ENCODE assay signal across 31 cellular contexts in genomic region chr1:188277771-188278170, GRCh38.
"Had no signal": no experiment of that assay in that cellular context is flagged by ENCODE, and none has a peak within 500 bp of the region (broad histone marks: within the 10 kb centered on the region; RNA-seq: fewer than 3 reads in every experiment).

No MANE protein-coding gene starts in this region.

- DNase-seq: Karpas-422, Kasumi-1, MG63, MM.1S, MV-4-11, NCI-H1048, NCI-H1092, NCI-H1092 treated with DMSO at 0.1 percent for 48 hours, NCI-H1105, NCI-H1105 treated with DMSO at 0.1 percent for 48 hours, NCI-H1417 treated with DMSO at 0.1 percent for 48 hours, NCI-H1436, NCI-H1436 treated with DMSO at 0.1 percent for 48 hours, NCI-H1694, NCI-H1694 treated with DMSO at 0.1 percent for 48 hours, NCI-H187, NCI-H187 treated with DMSO at 0.1 percent for 48 hours, NCI-H1930, NCI-H2029, NCI-H2029 treated with DMSO at 0.1 percent for 48 hours, NCI-H2081 treated with DMSO at 0.1 percent for 48 hours, NCI-H2107, NCI-H2171, NCI-H2171 treated with DMSO at 0.1 percent for 48 hours, NCI-H2227 treated with DMSO at 0.1 percent for 48 hours, NCI-H226, NCI-H345, NCI-H446, NCI-H446 treated with DMSO at 0.1 percent for 48 hours, NCI-H510A had no signal

- H3K4me2 ChIP-seq: KMS-11 had no signal

- H3K9me3 ChIP-seq: MG63 had no signal

- H3K36me3 ChIP-seq: MG63 had no signal

- H3K9ac ChIP-seq: KMS-11 had no signal

- H3K4me3 ChIP-seq: MG63 had no signal

- H3K27ac ChIP-seq: KMS-11 had no signal

- H3K27me3 ChIP-seq: MG63 had no signal
